10 cellular contexts compared by ENCODE assay signal in the genomic region with DNA sequence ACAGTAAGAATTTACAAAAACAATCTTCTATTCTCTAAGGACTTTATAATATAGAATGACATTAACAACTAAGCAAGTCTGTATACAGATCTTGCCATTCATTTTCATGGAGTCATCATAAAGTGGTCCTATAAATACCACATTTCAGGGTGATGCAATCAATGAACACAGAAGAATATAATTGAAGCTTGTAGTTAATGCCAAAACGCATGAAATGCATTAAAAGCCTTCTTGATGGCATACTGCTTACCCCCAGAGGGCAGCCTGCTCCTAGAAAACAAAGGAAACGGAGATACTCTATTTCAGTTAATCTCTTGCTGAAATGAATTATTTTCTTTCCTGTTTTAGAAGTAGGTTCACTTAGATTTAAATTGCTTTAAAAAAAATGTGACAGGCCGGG. TPM values are rescaled to one million over a fixed set of nuclear protein-coding genes. Genes with fewer than 3 reads are reported as not detected.
A peak's percentile ranks its signal among the peaks of the same experiment; 100 is the strongest.
DNase-seq lines count a peak whose midpoint lies in the region; ATAC-seq, FAIRE-seq and TF ChIP-seq lines count a peak whose summit lies in the region.
"Had no signal": no experiment of that assay in that cellular context is flagged by ENCODE, and none has a peak within 500 bp of the region (broad histone marks: within the 10 kb centered on the region; RNA-seq: fewer than 3 reads in every experiment).

No MANE protein-coding gene starts in this region.

- H3K27me3 Mint-ChIP-seq in T-helper 17 cell: no peaks in the 10 kb centered on the region
- H3K27me3 Mint-ChIP-seq: central memory CD8-positive, alpha-beta T cell had no signal

- H3K4me1 Mint-ChIP-seq in T-helper 17 cell: no peaks in the 10 kb centered on the region
- H3K4me1 Mint-ChIP-seq: central memory CD8-positive, alpha-beta T cell had no signal

- no peak for ATAC-seq in HG03135 (IDR thresholded peaks at IDR 0.05; ENCODE audit: unreplicated experiment)
- ATAC-seq in T-helper 17 cell: no peak
- ATAC-seq in HG03432 (IDR thresholded peaks at IDR 0.05; ENCODE audit: unreplicated experiment): no peak

- H3K4me3 ChIP-seq in fibroblast of pulmonary artery (replicated peaks; ENCODE audit: low read depth, low read length): no peak overlapping the region

- no peak overlapping the region for H3K4me3 Mint-ChIP-seq in T-helper 17 cell
- H3K4me3 Mint-ChIP-seq: central memory CD8-positive, alpha-beta T cell had no signal

- no peak overlapping the region for H3K27ac Mint-ChIP-seq in T-helper 17 cell

- no peaks in the 10 kb centered on the region for H3K9me3 ChIP-seq in T-helper 17 cell (ENCODE audit: control insufficient read depth, low read length, poor library complexity, severe bottlenecking)

- TF ChIP-seq CTCF in GM10266 (IDR thresholded peaks at IDR 0.05; ENCODE audit: control insufficient read depth, insufficient read depth, low read depth, missing control alignments) (peak; percentile 39), fibroblast of pulmonary artery (IDR thresholded peaks at IDR 0.05; ENCODE audit: low read length, missing control alignments) (peak; percentile 59)

- peak; percentile 83 for FAIRE-seq in A204.1 (lab: Jason Lieb, UNC)

- H3K36me3 Mint-ChIP-seq in T-helper 17 cell (ENCODE audit: low read depth): no peaks in the 10 kb centered on the region

- DNase-seq in GM10266 (ENCODE audit: extremely low spot score) (no peak), OCI-M1 (lab: John Stamatoyannopoulos, UW) (peak; percentile 88), fibroblast of pulmonary artery (ENCODE audit: low read depth) (peak; percentile 74), T-helper 17 cell (no peak)
- DNase-seq in activated effector memory CD4-positive, alpha-beta T cell treated with Interleukin-2 at 50 U/mL for 16 hours: no peak
- DNase-seq: NCI-H146 had no signal

RNA-seq across cellular contexts. Expression of a gene that starts 45.2 kb away (rescaled TPM):
- not detected for total RNA-seq in T-helper 17 cell

Comparison
In these comparisons a context has a peak if more than half of its experiments do, and no peak if none do; other contexts are left out.
1. DNase-seq: peak in OCI-M1 (single experiment) and fibroblast of pulmonary artery (single experiment); none in GM10266 (single experiment), T-helper 17 cell (0 of 3) and activated effector memory CD4-positive, alpha-beta T cell treated with Interleukin-2 at 50 U/mL for 16 hours (single experiment).